ENCODE assay signal across 22 cellular contexts in the genomic region with DNA sequence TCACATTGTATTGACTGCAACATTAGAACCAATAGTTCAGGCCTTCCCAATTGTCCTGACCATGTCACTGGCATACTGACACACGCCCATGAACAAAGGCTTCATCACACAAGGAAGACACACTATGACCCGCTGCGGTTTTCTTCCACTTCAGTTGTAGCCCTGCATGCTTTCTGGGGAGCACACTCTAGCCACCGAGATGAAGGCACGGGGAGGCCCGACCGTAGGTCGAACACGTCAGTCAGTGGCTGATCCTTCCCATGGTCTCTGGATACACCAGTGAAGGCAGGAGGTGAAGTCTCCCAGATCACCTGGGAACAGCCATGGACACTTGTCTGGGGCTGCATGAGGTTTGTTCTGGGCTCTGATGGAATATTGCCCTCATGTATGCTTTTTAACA.
"Had no signal": no experiment of that assay in that cellular context is flagged by ENCODE, and none has a peak within 500 bp of the region (broad histone marks: within the 10 kb centered on the region; RNA-seq: fewer than 3 reads in every experiment).

No MANE protein-coding gene starts in this region.

- H3K27ac Mint-ChIP-seq: activated naive CD8-positive, alpha-beta T cell; stimulated activated naive B cell treated with anti-CD40 and anti-IgM and Interleukin-4, amounts not matched to agents 10 μg/mL and 1 μg/mL and 100 μg/mL, for 72 hours had no signal

- H3K4me3 ChIP-seq: esophagus squamous epithelium, psoas muscle, stomach, tibial nerve had no signal

- H3K9me3 ChIP-seq: esophagus squamous epithelium, psoas muscle, stomach, tibial nerve had no signal

- H3K9ac ChIP-seq: parathyroid adenoma had no signal

- H3K4me1 ChIP-seq: parathyroid adenoma, psoas muscle, stomach, tibial nerve had no signal

- H2AFZ ChIP-seq: parathyroid adenoma had no signal

- H3K9me3 Mint-ChIP-seq: central memory CD8-positive, alpha-beta T cell; neural crest cell; stimulated activated naive B cell treated with anti-CD40 and anti-IgM and Interleukin-4, amounts not matched to agents 10 μg/mL and 1 μg/mL and 100 μg/mL, for 72 hours had no signal

- ATAC-seq: activated CD4-positive, CD25-positive, alpha-beta regulatory T cell treated with anti-CD3 and anti-CD28 coated beads, Interleukin-2, amount 50 U/mL, for 24 hours; left ventricle myocardium superior; psoas muscle; stimulated activated naive B cell treated with anti-CD40 and anti-IgM and Interleukin-4, amounts not matched to agents 10 μg/mL and 1 μg/mL and 100 μg/mL, for 72 hours had no signal

- H3K36me3 Mint-ChIP-seq: activated naive CD8-positive, alpha-beta T cell; stimulated activated naive B cell treated with anti-CD40 and anti-IgM and Interleukin-4, amounts not matched to agents 10 μg/mL and 1 μg/mL and 100 μg/mL, for 72 hours had no signal

- H3K4me3 Mint-ChIP-seq: activated naive CD8-positive, alpha-beta T cell; central memory CD8-positive, alpha-beta T cell; neural crest cell; stimulated activated naive B cell treated with anti-CD40 and anti-IgM and Interleukin-4, amounts not matched to agents 10 μg/mL and 1 μg/mL and 100 μg/mL, for 72 hours had no signal

- DNase-seq: activated CD4-positive, alpha-beta T cell treated with anti-CD3 and anti-CD28 coated beads for 48 hours; activated CD4-positive, alpha-beta T cell treated with anti-CD3 and anti-CD28 coated beads, Interleukin-2, amount 50 U/mL, for 48 hours; anterior cingulate cortex; dermis blood vessel endothelial cell; effector CD8-positive, alpha-beta T cell; esophagus squamous epithelium; glutamatergic neuron; left ventricle myocardium superior; nucleus accumbens; psoas muscle; stimulated activated CD4-positive, alpha-beta T cell treated with anti-CD3 and anti-CD28 coated beads, Interleukin-15, amount 100 ng/mL, for 24 hours; stimulated activated naive B cell treated with anti-CD40 and anti-IgM and Interleukin-4, amounts not matched to agents 10 μg/mL and 1 μg/mL and 100 μg/mL, for 72 hours; stomach; T-helper 9 cell; WERI-Rb-1 had no signal

- H3K36me3 ChIP-seq: esophagus squamous epithelium, stomach, tibial nerve, WERI-Rb-1 had no signal

- H3K4me1 Mint-ChIP-seq: stimulated activated naive B cell treated with anti-CD40 and anti-IgM and Interleukin-4, amounts not matched to agents 10 μg/mL and 1 μg/mL and 100 μg/mL, for 72 hours had no signal

- H3K27ac ChIP-seq: epithelial cell of prostate, esophagus squamous epithelium, parathyroid adenoma, psoas muscle, stomach, tibial nerve, WERI-Rb-1 had no signal

- H3K27me3 ChIP-seq: tibial nerve had no signal
